Comparison of ENCODE assay signal across 1 cellular context in genomic region chr19:47471733-47472457, GRCh38.
A peak's percentile ranks its signal among the peaks of the same experiment; 100 is the strongest.
TF ChIP-seq lines count a peak whose summit lies in the region.

Gene SLC8A2 (minus strand): TSS chr19:47471893. CDS start chr19:47466403, 5,490 bp downstream.

TF ChIP-seq in HepG2, 621 proteins besides CTCF, POLR2A, EP300 and RAD21 (continued from another document and continues in another):
- no peak for TF ChIP-seq ZNF407 (CRISPR knock-in tag; IDR thresholded peaks at IDR 0.05; ENCODE audit: not compliant biosample characterization)
- no peak for TF ChIP-seq TARDBP (CRISPR knock-in tag; IDR thresholded peaks at IDR 0.05)
- TF ChIP-seq NBN (conservative IDR thresholded peaks at IDR 0.05) = no peak
- TF ChIP-seq THYN1 (CRISPR knock-in tag; IDR thresholded peaks at IDR 0.05; ENCODE audit: borderline replicate concordance, low read depth) = no peak
- TF ChIP-seq IRF9 (CRISPR knock-in tag; IDR thresholded peaks at IDR 0.05; ENCODE audit: borderline replicate concordance) = 0 out of 2 replicates have a peak, but pooled peaks have one; percentile 42
- TF ChIP-seq CEBPZ (IDR thresholded peaks at IDR 0.05; ENCODE audit: low read length) = no peak
- 0 out of 2 replicates have a peak, but pooled peaks have one; percentile 29 for TF ChIP-seq MAX (IDR thresholded peaks at IDR 0.05)
- no peak for TF ChIP-seq ZNF704 (CRISPR knock-in tag; IDR thresholded peaks at IDR 0.05; ENCODE audit: borderline replicate concordance)
- peak; percentile 71; the same call in 1 of the 2 replicates for TF ChIP-seq ZNF441 (CRISPR knock-in tag; IDR thresholded peaks at IDR 0.05; ENCODE audit: borderline replicate concordance)
- TF ChIP-seq ZNF75D (CRISPR knock-in tag; IDR thresholded peaks at IDR 0.05; ENCODE audit: borderline replicate concordance) = no peak
- TF ChIP-seq MAFG (CRISPR knock-in tag; IDR thresholded peaks at IDR 0.05) = no peak
- TF ChIP-seq RXRA (CRISPR knock-in tag; IDR thresholded peaks at IDR 0.05) = no peak
- no peak for TF ChIP-seq ZNF800 (CRISPR knock-in tag; IDR thresholded peaks at IDR 0.05)
- no peak for TF ChIP-seq ZNF781 (CRISPR knock-in tag; IDR thresholded peaks at IDR 0.05; ENCODE audit: borderline replicate concordance, not compliant biosample characterization)
- TF ChIP-seq ZNF788 (CRISPR knock-in tag; IDR thresholded peaks at IDR 0.05; ENCODE audit: borderline replicate concordance) = peak; percentile 19; the same call in 1 of the 2 replicates
- peak; percentile 67; the same call in 1 of the 2 replicates for TF ChIP-seq HBP1 (CRISPR knock-in tag; IDR thresholded peaks at IDR 0.05; ENCODE audit: low read depth)
- no peak for TF ChIP-seq SUZ12 (IDR thresholded peaks at IDR 0.05; ENCODE audit: low read depth, low read length)
- TF ChIP-seq ZNF770 (CRISPR knock-in tag; IDR thresholded peaks at IDR 0.05) = peak; percentile 89
- TF ChIP-seq ZNF296 (CRISPR knock-in tag; conservative IDR thresholded peaks at IDR 0.05) = no peak
- no peak for TF ChIP-seq ZNF597 (CRISPR knock-in tag; IDR thresholded peaks at IDR 0.05)
- TF ChIP-seq ZNF317 (CRISPR knock-in tag; IDR thresholded peaks at IDR 0.05) = 0 out of 2 replicates have a peak, but pooled peaks have one; percentile 35
- TF ChIP-seq GLMP (CRISPR knock-in tag; IDR thresholded peaks at IDR 0.05; ENCODE audit: borderline replicate concordance) = no peak
- TF ChIP-seq CREB1 (IDR thresholded peaks at IDR 0.05) = no peak
- no peak for TF ChIP-seq CREB1 (CRISPR knock-in tag; IDR thresholded peaks at IDR 0.05)
- no peak for TF ChIP-seq ZBTB3 (CRISPR knock-in tag; IDR thresholded peaks at IDR 0.05; ENCODE audit: borderline replicate concordance, low read depth)
- TF ChIP-seq ZNF468 (CRISPR knock-in tag; IDR thresholded peaks at IDR 0.05) = no peak
- TF ChIP-seq ZGPAT (CRISPR knock-in tag; IDR thresholded peaks at IDR 0.05) = 0 out of 2 replicates have a peak, but pooled peaks have one; percentile 30
- TF ChIP-seq ZMAT3 (CRISPR knock-in tag; conservative IDR thresholded peaks at IDR 0.05) = 0 out of 2 replicates have a peak, but pooled peaks have one; percentile 35
- TF ChIP-seq MTF2 (CRISPR knock-in tag; IDR thresholded peaks at IDR 0.05; ENCODE audit: borderline replicate concordance) = no peak
- TF ChIP-seq ZNF3 (CRISPR knock-in tag; IDR thresholded peaks at IDR 0.05) = no peak
